39 cellular contexts compared by ENCODE assay signal in genomic region chrX:56211701-56212100, GRCh38. TPM values are rescaled to one million over a fixed set of nuclear protein-coding genes. Genes with fewer than 3 reads are reported as not detected.
A peak's percentile ranks its signal among the peaks of the same experiment; 100 is the strongest.
DNase-seq lines count a peak whose midpoint lies in the region; ATAC-seq, FAIRE-seq and TF ChIP-seq lines count a peak whose summit lies in the region.
"Had no signal": no experiment of that assay in that cellular context is flagged by ENCODE, and none has a peak within 500 bp of the region (broad histone marks: within the 10 kb centered on the region; RNA-seq: fewer than 3 reads in every experiment).

No MANE protein-coding gene starts in this region.

- FAIRE-seq in bronchial epithelial cell (lab: Jason Lieb, UNC) = peak; percentile 23
- FAIRE-seq in pancreas (lab: Jason Lieb, UNC) = no peak
- FAIRE-seq: A204.1, D721Med had no signal

- H3K79me2 ChIP-seq in trophoblast cell (ENCODE audit: control insufficient read depth, insufficient read depth, low read length, poor library complexity) = no peaks in the 10 kb centered on the region

- no peaks in the 10 kb centered on the region for H3K36me3 Mint-ChIP-seq in T-helper 1 cell treated with Interleukin-12 subunit alpha and Interleukin-12 subunit beta and Interleukin-4 antibody, amounts not matched to agents 30 μg/mL and 1 μg/mL, for 36 hours (ENCODE audit: low read depth)
- H3K36me3 Mint-ChIP-seq: CD14-positive monocyte; CD4-positive, alpha-beta memory T cell; CD4-positive, CD25-positive, alpha-beta regulatory T cell; CD8-positive, alpha-beta memory T cell; CD8-positive, alpha-beta T cell had no signal

- H3K14ac ChIP-seq in trophoblast cell (ENCODE audit: low read length) = no peak overlapping the region

- H3K9me3 ChIP-seq in trophoblast cell (ENCODE audit: insufficient read depth, low read depth, low read length) = peaks cover 2% of the 10 kb centered on the region
- H3K9me3 ChIP-seq in pancreas = no peaks in the 10 kb centered on the region
- H3K9me3 ChIP-seq: A549, BE2C, Caco-2 had no signal

- no peak overlapping the region for H2BK120ac ChIP-seq in trophoblast cell (ENCODE audit: insufficient read depth, low read length, poor library complexity)

- H3K4ac ChIP-seq in trophoblast cell (ENCODE audit: low read depth, low read length) = no peak overlapping the region

- H2AFZ ChIP-seq in trophoblast cell (ENCODE audit: insufficient read depth, low read length, poor library complexity) = no peak overlapping the region

- DNase-seq in T-helper 1 cell (no peak), ELF-1 (ENCODE audit: low read depth, low spot score) (peak; percentile 21), bronchial epithelial cell (ENCODE audit: low read depth) (no peak), trophoblast cell (peak; percentile 80 to 81), dorsolateral prefrontal cortex (no peak), pancreas (no peak)
- DNase-seq in stimulated activated CD4-positive, alpha-beta T cell treated with anti-CD3 and anti-CD28 coated beads, Interleukin-4, amount 100 ng/mL, for 1 hour = no peak
- DNase-seq: 8988T; ACHN; AML-193; BE2C; C1 segment of cervical spinal cord; Caco-2; Calu3; CD4-positive, alpha-beta memory T cell; CD4-positive, alpha-beta T cell; CD4-positive, CD25-positive, alpha-beta regulatory T cell; CD8-positive, alpha-beta memory T cell; CD8-positive, alpha-beta T cell; COR-L47; DMS 273 treated with DMSO at 0.1 percent for 48 hours; DMS153; DMS53; DMS79; DMS79 treated with DMSO at 0.1 percent for 48 hours; DND-41; EL had no signal

- no peaks in the 10 kb centered on the region for H3K9me3 Mint-ChIP-seq in T-helper 1 cell treated with Interleukin-12 subunit alpha and Interleukin-12 subunit beta and Interleukin-4 antibody, amounts not matched to agents 30 μg/mL and 1 μg/mL, for 36 hours
- H3K9me3 Mint-ChIP-seq: CD8-positive, alpha-beta T cell had no signal

- H3K27ac ChIP-seq in trophoblast cell (ENCODE audit: low read depth, low read length) (no peak overlapping the region), dorsolateral prefrontal cortex (no peak overlapping the region), pancreas (no peak overlapping the region)
- H3K27ac ChIP-seq: 22Rv1; A549; BLaER1; BLaER1 treated with 17β-estradiol and CSF1 and Interleukin-3, amounts not matched to agents 10 nM and 100 nM; C4-2B had no signal

- no peak overlapping the region for H2BK12ac ChIP-seq in trophoblast cell (ENCODE audit: low read length)

- intact Hi-C loops in dorsolateral prefrontal cortex (cut with DNase I) = no loop called here
- intact Hi-C loops in pancreas (cut with DNase I) = no loop called here

- H3K36me3 ChIP-seq in bronchial epithelial cell (ENCODE audit: control insufficient read depth, insufficient read depth, low read length) (no peaks in the 10 kb centered on the region), trophoblast cell (ENCODE audit: control insufficient read depth in 1 of 2, insufficient read depth in 2 of 2, low read length in 2 of 2) (no peaks in the 10 kb centered on the region), pancreas (no peaks in the 10 kb centered on the region)
- H3K36me3 ChIP-seq: BE2C; BLaER1; BLaER1 treated with 17β-estradiol and CSF1 and Interleukin-3, amounts not matched to agents 10 nM and 100 nM had no signal

- H2BK5ac ChIP-seq in trophoblast cell (ENCODE audit: low read depth, low read length, poor library complexity) = no peak overlapping the region

- no peaks in the 10 kb centered on the region for H3K79me1 ChIP-seq in trophoblast cell (ENCODE audit: low read length)

- H3K9ac ChIP-seq in trophoblast cell (ENCODE audit: low read length) = no peak overlapping the region
- H3K9ac ChIP-seq: BLaER1; BLaER1 treated with 17β-estradiol and CSF1 and Interleukin-3, amounts not matched to agents 10 nM and 100 nM had no signal

- H4K12ac ChIP-seq in trophoblast cell (ENCODE audit: low read depth, low read length) = no peak overlapping the region

- no peaks in the 10 kb centered on the region for H3K4me1 ChIP-seq in trophoblast cell (ENCODE audit: control insufficient read depth in 1 of 2, insufficient read depth in 2 of 2, low read length in 2 of 2)
- no peaks in the 10 kb centered on the region for H3K4me1 ChIP-seq in pancreas
- H3K4me1 ChIP-seq: A549; BE2C; BLaER1; BLaER1 treated with 17β-estradiol and CSF1 and Interleukin-3, amounts not matched to agents 10 nM and 100 nM; Caco-2 had no signal

- H4K8ac ChIP-seq in trophoblast cell (ENCODE audit: low read depth, low read length) = no peak overlapping the region

- H3K18ac ChIP-seq in trophoblast cell (ENCODE audit: low read length) = no peak overlapping the region

- peak overlapping the region; percentile 26 for H3K27ac Mint-ChIP-seq in T-helper 1 cell treated with Interleukin-12 subunit alpha and Interleukin-12 subunit beta and Interleukin-4 antibody, amounts not matched to agents 30 μg/mL and 1 μg/mL, for 36 hours
- H3K27ac Mint-ChIP-seq: B cell; CD14-positive monocyte; CD4-positive, alpha-beta memory T cell; CD4-positive, alpha-beta T cell; CD4-positive, CD25-positive, alpha-beta regulatory T cell; CD8-positive, alpha-beta T cell had no signal

- TF ChIP-seq CTCF in bronchial epithelial cell (IDR thresholded peaks at IDR 0.05; ENCODE audit: insufficient read depth, low read length, severe bottlenecking) (no peak), dorsolateral prefrontal cortex (IDR thresholded peaks at IDR 0.05 in 54 of 56, conservative IDR thresholded peaks at IDR 0.05 in 2 of 56; ENCODE audit: low read depth in 1 of 56, partially characterized antibody in 56 of 56) (no peak), pancreas (IDR thresholded peaks at IDR 0.05) (no peak)

- H3K27me3 ChIP-seq in bronchial epithelial cell (ENCODE audit: control insufficient read depth, insufficient read depth, low read length) (no peaks in the 10 kb centered on the region), trophoblast cell (ENCODE audit: insufficient read depth, low read length) (no peaks in the 10 kb centered on the region), dorsolateral prefrontal cortex (peaks cover 0 to 48% (median 5%) of the 10 kb centered on the region in 45 donors), pancreas (peaks cover 0 to 6% (median 0%) of the 10 kb centered on the region in 4 donors)
- H3K27me3 ChIP-seq: BE2C had no signal

- H3K4me1 Mint-ChIP-seq in T-helper 1 cell treated with Interleukin-12 subunit alpha and Interleukin-12 subunit beta and Interleukin-4 antibody, amounts not matched to agents 30 μg/mL and 1 μg/mL, for 36 hours (ENCODE audit: low read depth) = no peaks in the 10 kb centered on the region
- H3K4me1 Mint-ChIP-seq: B cell; CD14-positive monocyte; CD4-positive, alpha-beta memory T cell; CD4-positive, CD25-positive, alpha-beta regulatory T cell; CD8-positive, alpha-beta memory T cell had no signal

- H3K27me3 Mint-ChIP-seq in T-helper 1 cell treated with Interleukin-12 subunit alpha and Interleukin-12 subunit beta and Interleukin-4 antibody, amounts not matched to agents 30 μg/mL and 1 μg/mL, for 36 hours (ENCODE audit: low read depth) = no peaks in the 10 kb centered on the region
- H3K27me3 Mint-ChIP-seq: B cell; CD4-positive, alpha-beta memory T cell; CD4-positive, alpha-beta T cell; CD4-positive, CD25-positive, alpha-beta regulatory T cell had no signal

- no peak overlapping the region for H3K4me3 Mint-ChIP-seq in T-helper 1 cell treated with Interleukin-12 subunit alpha and Interleukin-12 subunit beta and Interleukin-4 antibody, amounts not matched to agents 30 μg/mL and 1 μg/mL, for 36 hours
- H3K4me3 Mint-ChIP-seq: B cell; CD14-positive monocyte; CD4-positive, alpha-beta memory T cell; CD4-positive, alpha-beta T cell; CD4-positive, CD25-positive, alpha-beta regulatory T cell; CD8-positive, alpha-beta memory T cell; CD8-positive, alpha-beta T cell had no signal

- no peak overlapping the region for H2AK5ac ChIP-seq in trophoblast cell (ENCODE audit: low read length)

- H3K23ac ChIP-seq in trophoblast cell (ENCODE audit: low read length) = no peak overlapping the region

- H3K4me3 ChIP-seq in bronchial epithelial cell (ENCODE audit: low read depth, low read length) (no peak overlapping the region), trophoblast cell (ENCODE audit: low read depth, low read length) (no peak overlapping the region), dorsolateral prefrontal cortex (no peak overlapping the region), pancreas (no peak overlapping the region)
- H3K4me3 ChIP-seq: A549; BLaER1; BLaER1 treated with 17β-estradiol and CSF1 and Interleukin-3, amounts not matched to agents 10 nM and 100 nM had no signal

- ATAC-seq in pancreas = no peak
- ATAC-seq: A549; CD8-positive, alpha-beta T cell had no signal

- H4K91ac ChIP-seq in trophoblast cell (ENCODE audit: low read depth, low read length) = no peak overlapping the region

- no peak overlapping the region for H3K4me2 ChIP-seq in trophoblast cell (ENCODE audit: low read length)
- H3K4me2 ChIP-seq: A549; BLaER1; BLaER1 treated with 17β-estradiol and CSF1 and Interleukin-3, amounts not matched to agents 10 nM and 100 nM had no signal

- no CpG with 5 or more reads among the region's 3 CpGs for WGBS in trophoblast cell (ENCODE audit: extremely low coverage, insufficient coverage, insufficient read length)
- WGBS in pancreas, 2 donors = 78 to 85% methylated on average over 3 of the region's 3 CpGs

RNA-seq across cellular contexts. Expression of gene KLF8, which starts 20.5 kb away (rescaled TPM):
- total RNA-seq in bronchial epithelial cell (3.9 and 6.0 TPM in 2 replicates), dorsolateral prefrontal cortex (10 to 100 TPM in 39 of 120 experiments, 1 to 10 TPM in 81; 2.9 to 14.5 (median 9.0) TPM), pancreas (1 to 10 TPM in 5 of 6 donors, under 1 TPM in 1; 0.88 to 3.7 (median 1.2) TPM)
- 23.8 and 24.1 TPM in 2 replicates for polyA plus RNA-seq in trophoblast cell (2013)
- polyA plus RNA-seq in pancreas = 1 to 10 TPM; 2.1 to 3.4 TPM
- total RNA-seq: A172, A673 had no signal

Comparison
In these comparisons a context has a peak if more than half of its experiments do, and no peak if none do; other contexts are left out.
1. DNase-seq: peak in ELF-1 (single experiment) and trophoblast cell (2 of 2); none in T-helper 1 cell (0 of 5), bronchial epithelial cell (single experiment), dorsolateral prefrontal cortex (0 of 10), pancreas (0 of 6) and stimulated activated CD4-positive, alpha-beta T cell treated with anti-CD3 and anti-CD28 coated beads, Interleukin-4, amount 100 ng/mL, for 1 hour (single experiment).